Comparison of ENCODE assay signal across 9 cellular contexts in the genomic region with DNA sequence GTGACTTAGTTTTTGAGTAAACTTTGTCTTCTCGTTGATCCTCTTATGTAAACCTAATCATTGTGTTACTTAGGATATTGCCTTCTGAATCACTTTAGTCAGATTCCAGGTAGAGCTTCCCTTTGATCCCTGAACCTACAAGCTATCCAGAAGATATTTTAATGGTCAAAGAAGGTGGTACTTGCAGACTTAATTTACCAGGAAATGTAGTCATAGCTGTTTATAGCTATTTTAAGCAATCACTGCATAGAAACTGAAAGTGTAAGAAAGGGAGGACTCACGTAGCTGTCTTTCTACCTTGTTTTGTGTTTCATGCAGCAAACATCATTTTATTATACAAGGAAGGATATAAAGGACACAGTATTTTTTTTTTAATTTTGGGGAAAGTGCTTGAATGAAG.
DNase-seq lines count a peak whose midpoint lies in the region; ATAC-seq, FAIRE-seq and TF ChIP-seq lines count a peak whose summit lies in the region.
"Had no signal": no experiment of that assay in that cellular context is flagged by ENCODE, and none has a peak within 500 bp of the region (broad histone marks: within the 10 kb centered on the region; RNA-seq: fewer than 3 reads in every experiment).

No MANE protein-coding gene starts in this region.

- H3K27me3 Mint-ChIP-seq in mesothelial cell of epicardium (ENCODE audit: low read depth) = no peaks in the 10 kb centered on the region
- H3K27me3 Mint-ChIP-seq: dendritic cell treated with granulocyte-macrophage colony-stimulating factor and Interleukin-4, amounts not matched to agents 40 ng/mL and 50 ng/mL, for 4 days had no signal

- H3K27me3 ChIP-seq in esophagus muscularis mucosa = no peaks in the 10 kb centered on the region
- H3K27me3 ChIP-seq in upper lobe of right lung = no peaks in the 10 kb centered on the region
- H3K27me3 ChIP-seq in SJCRH30 = no peaks in the 10 kb centered on the region

- peaks cover 10% of the 10 kb centered on the region for H3K4me1 Mint-ChIP-seq in mesothelial cell of epicardium

- no peak for TF ChIP-seq EP300 in esophagus muscularis mucosa (IDR thresholded peaks at IDR 0.05)

- TF ChIP-seq CTCF in D721Med (IDR thresholded peaks at IDR 0.05; ENCODE audit: insufficient read depth, missing control alignments) (no peak), esophagus muscularis mucosa (IDR thresholded peaks at IDR 0.05) (no peak), upper lobe of right lung (IDR thresholded peaks at IDR 0.05) (no peak), mesothelial cell of epicardium (IDR thresholded peaks at IDR 0.05; ENCODE audit: unreplicated experiment) (no peak)

- 31% methylated on average over 2 of the region's 2 CpGs for WGBS in esophagus muscularis mucosa

- peak; percentile 87 for FAIRE-seq in D721Med (lab: Jason Lieb, UNC)

- TF ChIP-seq POLR2A in esophagus muscularis mucosa (IDR thresholded peaks at IDR 0.05; ENCODE audit: low read depth) = no peak

- no peaks in the 10 kb centered on the region for H3K9me3 Mint-ChIP-seq in mesothelial cell of epicardium
- H3K9me3 Mint-ChIP-seq: dendritic cell treated with granulocyte-macrophage colony-stimulating factor and Interleukin-4, amounts not matched to agents 40 ng/mL and 50 ng/mL, for 4 days had no signal

- H3K36me3 Mint-ChIP-seq in mesothelial cell of epicardium = no peaks in the 10 kb centered on the region

- H3K4me1 ChIP-seq in esophagus muscularis mucosa = peaks cover 22 to 30% (median 25%) of the 10 kb centered on the region in 4 donors
- no peaks in the 10 kb centered on the region for H3K4me1 ChIP-seq in upper lobe of right lung
- no peaks in the 10 kb centered on the region for H3K4me1 ChIP-seq in SJCRH30

- peak; percentile 92 for ATAC-seq in GM21360 (IDR thresholded peaks at IDR 0.05; ENCODE audit: unreplicated experiment)
- ATAC-seq in HG03571 (IDR thresholded peaks at IDR 0.05; ENCODE audit: unreplicated experiment) = peak; percentile 86
- ATAC-seq in upper lobe of right lung = no peak

- H3K27ac ChIP-seq in esophagus muscularis mucosa (replicated peaks in 1 of 4) (peak overlapping the region in 3 of 4 donors; percentile 2 to 41 (median 37)), upper lobe of right lung (peak overlapping the region; percentile 11), SJCRH30 (no peak overlapping the region)

- H3K36me3 ChIP-seq in esophagus muscularis mucosa (no peaks in the 10 kb centered on the region), upper lobe of right lung (no peaks in the 10 kb centered on the region), SJCRH30 (no peaks in the 10 kb centered on the region)

- peak overlapping the region; percentile 5 to 35 (median 14) for H3K4me3 ChIP-seq in esophagus muscularis mucosa
- peak overlapping the region; percentile 17 for H3K4me3 ChIP-seq in upper lobe of right lung
- H3K4me3 ChIP-seq in SJCRH30 = no peak overlapping the region

- no peak for DNase-seq in D721Med (ENCODE audit: insufficient read length, low spot score)
- DNase-seq in esophagus muscularis mucosa (ENCODE audit: extremely low spot score) = no peak
- DNase-seq in upper lobe of right lung = no peak
- DNase-seq in inferior parietal cortex (ENCODE audit: extremely low spot score) = no peak
- no peak for DNase-seq in SJCRH30
- no peak for DNase-seq in mesothelial cell of epicardium (ENCODE audit: low spot score in 2 of 2, unreplicated experiment in 2 of 2)

- no peak overlapping the region for H3K4me3 Mint-ChIP-seq in mesothelial cell of epicardium
- H3K4me3 Mint-ChIP-seq: dendritic cell treated with granulocyte-macrophage colony-stimulating factor and Interleukin-4, amounts not matched to agents 40 ng/mL and 50 ng/mL, for 4 days had no signal

- H3K9me3 ChIP-seq in esophagus muscularis mucosa (no peaks in the 10 kb centered on the region), upper lobe of right lung (no peaks in the 10 kb centered on the region), SJCRH30 (replicated peaks) (no peaks in the 10 kb centered on the region)

- no peak overlapping the region for H3K27ac Mint-ChIP-seq in mesothelial cell of epicardium
- H3K27ac Mint-ChIP-seq: dendritic cell treated with granulocyte-macrophage colony-stimulating factor and Interleukin-4, amounts not matched to agents 40 ng/mL and 50 ng/mL, for 4 days had no signal

- intact Hi-C loops in esophagus muscularis mucosa (cut with DNase I) = no loop called here
- intact Hi-C loops in upper lobe of right lung (cut with DNase I) = no loop called here
